In genomic region chr1:230191079-230191478, GRCh38 we compare ENCODE assay signal across 9 cellular contexts.
DNase-seq lines count a peak whose midpoint lies in the region; ATAC-seq, FAIRE-seq and TF ChIP-seq lines count a peak whose summit lies in the region.
"Had no signal": no experiment of that assay in that cellular context is flagged by ENCODE, and none has a peak within 500 bp of the region (broad histone marks: within the 10 kb centered on the region; RNA-seq: fewer than 3 reads in every experiment).

No MANE protein-coding gene starts in this region.

- H3K9me3 ChIP-seq in GM12878 (replicated peaks; ENCODE audit: control insufficient read depth, insufficient read depth, low read length) (no peaks in the 10 kb centered on the region), stomach smooth muscle (ENCODE audit: control insufficient read depth in 2 of 2, low read length in 2 of 2) (no peaks in the 10 kb centered on the region)

- no peak for TF ChIP-seq POLR2A in GM12878 (IDR thresholded peaks at IDR 0.05; ENCODE audit: low read depth, low read length)

- no peak for TF ChIP-seq RAD21 in GM12878 (IDR thresholded peaks at IDR 0.05; ENCODE audit: insufficient read depth, low read depth, low read length)

- H3K27me3 ChIP-seq in GM12878 (replicated peaks in 1 of 2; ENCODE audit: control insufficient read depth in 2 of 2, insufficient read depth in 2 of 2, low read length in 1 of 2) (no peaks in the 10 kb centered on the region), stomach smooth muscle (ENCODE audit: control insufficient read depth in 1 of 2, insufficient read depth in 2 of 2, low read length in 2 of 2) (no peaks in the 10 kb centered on the region)

- no peak for TF ChIP-seq CTCF in GM12878 (IDR thresholded peaks at IDR 0.05 in 2 of 3, conservative IDR thresholded peaks at IDR 0.05 in 1 of 3; ENCODE audit: control insufficient read depth in 2 of 3, extremely low read depth in 1 of 3, insufficient read depth in 1 of 3, low read depth in 3 of 3, low read length in 3 of 3)

- no peaks in the 10 kb centered on the region for H4K20me1 ChIP-seq in GM12878 (ENCODE audit: control insufficient read depth, insufficient read depth)

- no peaks in the 10 kb centered on the region for H3K4me1 ChIP-seq in GM12878 (ENCODE audit: control insufficient read depth, insufficient read depth, low read length)
- H3K4me1 ChIP-seq in stomach smooth muscle (ENCODE audit: control insufficient read depth, insufficient read depth, low read length): peaks cover 27% of the 10 kb centered on the region

- H3K27ac ChIP-seq in GM12878 (ENCODE audit: control insufficient read depth, insufficient read depth) (no peak overlapping the region), stomach smooth muscle (ENCODE audit: low read length) (peak overlapping the region; percentile 55)

- FAIRE-seq in GM12878 (lab: Jason Lieb, UNC): no peak
- no peak for FAIRE-seq in HTR-8/SVneo (lab: Jason Lieb, UNC)

- H3K36me3 ChIP-seq in GM12878 (ENCODE audit: control insufficient read depth in 2 of 2, insufficient read depth in 2 of 2, low read length in 1 of 2) (peaks cover 2 to 3% of the 10 kb centered on the region in 2 experiments; a peak in 2 of 4 replicates), stomach smooth muscle (ENCODE audit: control insufficient read depth in 2 of 2, insufficient read depth in 2 of 2, low read length in 2 of 2) (peaks cover 0 to 2% of the 10 kb centered on the region in 2 donors)

- CTCF ChIA-PET in GM12878 (lab: Yijun Ruan, JAX): interaction anchor here (1.2 kb wide), 1 partner anchor 11 kb away, joined by 5 read pairs; no protein-coding TSS in a partner anchor

- H2AFZ ChIP-seq in GM12878 (ENCODE audit: control insufficient read depth, low read depth, low read length): no peak overlapping the region

- 75% methylated on average over 5 of the region's 5 CpGs for WGBS in GM12878 (ENCODE audit: insufficient coverage, insufficient replicate concordance, low lambda C conversion rate, missing lambda C conversion rate)

- DNase-seq in HT1080 (ENCODE audit: low read depth) (peak; percentile 8), GM12878 (ENCODE audit: low read depth, low spot score) (no peak), hepatic stellate cell (ENCODE audit: low spot score) (peak; percentile 76), HTR-8/SVneo (ENCODE audit: insufficient read length, low spot score) (no peak)
- DNase-seq in activated CD4-positive, alpha-beta T cell treated with anti-CD3 and anti-CD28 coated beads, Interleukin-2, amount 50 U/mL, for 4 hours: no peak
- DNase-seq: NCI-H2171 had no signal

- H3K4me2 ChIP-seq in GM12878 (ENCODE audit: control insufficient read depth, insufficient read depth): no peak overlapping the region

- H3K79me2 ChIP-seq in GM12878 (ENCODE audit: control insufficient read depth, insufficient read depth, low read length): no peaks in the 10 kb centered on the region

- ATAC-seq in GM12878: no peak
- ATAC-seq in GM21390 (IDR thresholded peaks at IDR 0.05; ENCODE audit: unreplicated experiment): no peak
- no peak for ATAC-seq in GM19035 (IDR thresholded peaks at IDR 0.05; ENCODE audit: unreplicated experiment)

- intact Hi-C loops in GM12878 (cut with micrococcal nuclease; ENCODE audit: unreplicated experiment): no loop called here

- H3K4me3 ChIP-seq in GM12878: no peak overlapping the region
- no peak overlapping the region for H3K4me3 ChIP-seq in stomach smooth muscle (ENCODE audit: low read length in 2 of 2)

- SMC1A ChIA-PET in GM12878 (lab: Charles Lee; ENCODE audit: uncharacterized antibody, unreplicated experiment): interaction anchor here (1.7 kb wide), 1 partner anchor 12 kb away, joined by 4 read pairs; no protein-coding TSS in a partner anchor

- H3K9ac ChIP-seq in GM12878 (ENCODE audit: control insufficient read depth, insufficient read depth, low read length) (no peak overlapping the region), stomach smooth muscle (ENCODE audit: low read length in 2 of 2) (no peak overlapping the region)

- no peak for TF ChIP-seq EP300 in GM12878 (IDR thresholded peaks at IDR 0.05; ENCODE audit: borderline replicate concordance in 1 of 2, control insufficient read depth in 1 of 2, low read depth in 2 of 2, low read length in 2 of 2)

- BruUV-seq in GM12878 (replicated peaks; lab: Mats Ljungman, UMichigan): no TSS peak

- in situ Hi-C loops in GM12878 (cut with MboI): no loop called here

- RAD21 ChIA-PET in GM12878 (lab: Charles Lee; ENCODE audit: unreplicated experiment): no interaction called here

- POLR2A ChIA-PET in GM12878 (lab: Charles Lee): no interaction called here

TF ChIP-seq in GM12878, 131 proteins besides CTCF, POLR2A, EP300 and RAD21:
- peak; percentile 87 for TF ChIP-seq RAD51 (IDR thresholded peaks at IDR 0.05)
- TF ChIP-seq ATF7 (IDR thresholded peaks at IDR 0.05; ENCODE audit: low read depth): no peak
- peak in 1 of 2 experiments; percentile 48; a peak in 2 of 4 replicates for TF ChIP-seq BHLHE40 (IDR thresholded peaks at IDR 0.05; ENCODE audit: borderline replicate concordance in 1 of 2, low read depth in 2 of 2, low read length in 1 of 2)
- peak; percentile 16 for TF ChIP-seq USF1 (IDR thresholded peaks at IDR 0.05; ENCODE audit: borderline replicate concordance, extremely low read length, insufficient read depth, low read depth, low read length)

Comparison
In these comparisons a context has a peak if more than half of its experiments do, and no peak if none do; other contexts are left out.
1. DNase-seq: peak in HT1080 (single experiment) and hepatic stellate cell (single experiment); none in GM12878 (single experiment), HTR-8/SVneo (single experiment) and activated CD4-positive, alpha-beta T cell treated with anti-CD3 and anti-CD28 coated beads, Interleukin-2, amount 50 U/mL, for 4 hours (0 of 2).